Comparison of ENCODE assay signal across 8 cellular contexts in genomic region chr4:20251061-20251795, GRCh38. TPM values are rescaled to one million over a fixed set of nuclear protein-coding genes. Genes with fewer than 3 reads are reported as not detected.
DNase-seq lines count a peak whose midpoint lies in the region; ATAC-seq and TF ChIP-seq lines count a peak whose summit lies in the region.

No MANE protein-coding gene starts in this region.

- no peaks in the 10 kb centered on the region for H3K9me3 ChIP-seq in RWPE2 (ENCODE audit: severe bottlenecking)
- no peaks in the 10 kb centered on the region for H3K9me3 ChIP-seq in stomach smooth muscle (ENCODE audit: control insufficient read depth in 2 of 2, low read length in 2 of 2)

- peaks cover 1% of the 10 kb centered on the region for H3K9me3 Mint-ChIP-seq in activated naive CD8-positive, alpha-beta T cell treated with anti-CD3 and anti-CD28 coated beads, Interleukin-2, amount 10 ng/mL, durations not matched to agents 7 days and 5 days
- H3K9me3 Mint-ChIP-seq in activated naive CD8-positive, alpha-beta T cell treated with anti-CD3 and anti-CD28 coated beads for 36 hours: no peaks in the 10 kb centered on the region

- H3K27ac ChIP-seq in RWPE2 (ENCODE audit: poor library complexity, severe bottlenecking) (no peak overlapping the region), stomach smooth muscle (ENCODE audit: low read length) (no peak overlapping the region)

- DNase-seq in activated naive CD8-positive, alpha-beta T cell treated with anti-CD3 and anti-CD28 coated beads, Interleukin-2, amount 10 ng/mL, durations not matched to agents 7 days and 5 days: no peak
- no peak for DNase-seq in activated naive CD8-positive, alpha-beta T cell treated with anti-CD3 and anti-CD28 coated beads for 36 hours
- no peak for DNase-seq in RWPE2 (ENCODE audit: low spot score)
- peak; percentile 5 for DNase-seq in hepatic stellate cell (ENCODE audit: low spot score)
- DNase-seq in cortex of kidney (lab: John Stamatoyannopoulos, UW): no peak
- DNase-seq in occipital lobe (lab: John Stamatoyannopoulos, UW): no peak
- DNase-seq in stimulated activated naive CD4-positive, alpha-beta T cell treated with Interleukin-2 at 50 U/mL for 16 hours (lab: John Stamatoyannopoulos, UW): no peak

- POLR2A ChIA-PET in activated naive CD8-positive, alpha-beta T cell treated with anti-CD3 and anti-CD28 coated beads, Interleukin-2, amount 10 ng/mL, durations not matched to agents 7 days and 5 days (lab: Charles Lee): no interaction called here

- H3K27me3 ChIP-seq in RWPE2 (ENCODE audit: insufficient read depth, poor library complexity, severe bottlenecking) (peaks cover 12% of the 10 kb centered on the region), stomach smooth muscle (ENCODE audit: control insufficient read depth in 1 of 2, insufficient read depth in 2 of 2, low read length in 2 of 2) (peaks cover 22 to 34% of the 10 kb centered on the region in 2 donors)

- peak overlapping the region; percentile 32 for H3K4me3 Mint-ChIP-seq in activated naive CD8-positive, alpha-beta T cell treated with anti-CD3 and anti-CD28 coated beads, Interleukin-2, amount 10 ng/mL, durations not matched to agents 7 days and 5 days
- H3K4me3 Mint-ChIP-seq in activated naive CD8-positive, alpha-beta T cell treated with anti-CD3 and anti-CD28 coated beads for 36 hours: no peak overlapping the region

- no peaks in the 10 kb centered on the region for H3K36me3 Mint-ChIP-seq in activated naive CD8-positive, alpha-beta T cell treated with anti-CD3 and anti-CD28 coated beads, Interleukin-2, amount 10 ng/mL, durations not matched to agents 7 days and 5 days
- peaks cover 2% of the 10 kb centered on the region for H3K36me3 Mint-ChIP-seq in activated naive CD8-positive, alpha-beta T cell treated with anti-CD3 and anti-CD28 coated beads for 36 hours

- peaks cover 5% of the 10 kb centered on the region for H3K4me1 ChIP-seq in RWPE2 (ENCODE audit: insufficient read depth, poor library complexity, severe bottlenecking)
- H3K4me1 ChIP-seq in stomach smooth muscle (ENCODE audit: control insufficient read depth, insufficient read depth, low read length): peaks cover 34% of the 10 kb centered on the region

- H3K9ac ChIP-seq in stomach smooth muscle (ENCODE audit: low read length in 2 of 2): peak overlapping the region in 1 of 2 donors; percentile 2

- H3K4me3 ChIP-seq in RWPE2 (ENCODE audit: severe bottlenecking) (peak overlapping the region; percentile 51), stomach smooth muscle (ENCODE audit: low read length in 2 of 2) (peak overlapping the region; percentile 71 to 80)

- H3K36me3 ChIP-seq in RWPE2 (ENCODE audit: low read depth) (no peaks in the 10 kb centered on the region), stomach smooth muscle (ENCODE audit: control insufficient read depth in 2 of 2, insufficient read depth in 2 of 2, low read length in 2 of 2) (no peaks in the 10 kb centered on the region)

- peaks cover 3% of the 10 kb centered on the region for H3K4me1 Mint-ChIP-seq in activated naive CD8-positive, alpha-beta T cell treated with anti-CD3 and anti-CD28 coated beads, Interleukin-2, amount 10 ng/mL, durations not matched to agents 7 days and 5 days
- peaks cover 4% of the 10 kb centered on the region for H3K4me1 Mint-ChIP-seq in activated naive CD8-positive, alpha-beta T cell treated with anti-CD3 and anti-CD28 coated beads for 36 hours

- no peak for ATAC-seq in activated naive CD8-positive, alpha-beta T cell treated with anti-CD3 and anti-CD28 coated beads, Interleukin-2, amount 10 ng/mL, durations not matched to agents 7 days and 5 days (ENCODE audit: low read depth)
- peak; percentile 1 for ATAC-seq in RWPE2 (ENCODE audit: low read depth)

- H3K27ac Mint-ChIP-seq in activated naive CD8-positive, alpha-beta T cell treated with anti-CD3 and anti-CD28 coated beads, Interleukin-2, amount 10 ng/mL, durations not matched to agents 7 days and 5 days: no peak overlapping the region
- no peak overlapping the region for H3K27ac Mint-ChIP-seq in activated naive CD8-positive, alpha-beta T cell treated with anti-CD3 and anti-CD28 coated beads for 36 hours

- no peak for TF ChIP-seq CTCF in RWPE2 (IDR thresholded peaks at IDR 0.05; ENCODE audit: poor library complexity, severe bottlenecking)

- peaks cover 57% of the 10 kb centered on the region for H3K27me3 Mint-ChIP-seq in activated naive CD8-positive, alpha-beta T cell treated with anti-CD3 and anti-CD28 coated beads, Interleukin-2, amount 10 ng/mL, durations not matched to agents 7 days and 5 days
- H3K27me3 Mint-ChIP-seq in activated naive CD8-positive, alpha-beta T cell treated with anti-CD3 and anti-CD28 coated beads for 36 hours: peaks cover 57% of the 10 kb centered on the region

RNA-seq across cellular contexts. Expression of gene SLIT2, which starts 0.5 kb away (rescaled TPM):
- total RNA-seq in activated naive CD8-positive, alpha-beta T cell treated with anti-CD3 and anti-CD28 coated beads, Interleukin-2, amount 10 ng/mL, durations not matched to agents 7 days and 5 days: not detected
- not detected for total RNA-seq in activated naive CD8-positive, alpha-beta T cell treated with anti-CD3 and anti-CD28 coated beads for 36 hours
- 14.7 TPM for total RNA-seq in occipital lobe

Comparison
In these comparisons a context has a peak if more than half of its experiments do, and no peak if none do; other contexts are left out.
1. RNA of gene SLIT2, which starts 0.5 kb away (total RNA-seq): 14.7 TPM in occipital lobe (single experiment); not detected in activated naive CD8-positive, alpha-beta T cell treated with anti-CD3 and anti-CD28 coated beads, Interleukin-2, amount 10 ng/mL, durations not matched to agents 7 days and 5 days and not detected in activated naive CD8-positive, alpha-beta T cell treated with anti-CD3 and anti-CD28 coated beads for 36 hours; every median in the first group is over 10 times any median in the second.